ENCODE assay signal across 20 cellular contexts in the genomic region with DNA sequence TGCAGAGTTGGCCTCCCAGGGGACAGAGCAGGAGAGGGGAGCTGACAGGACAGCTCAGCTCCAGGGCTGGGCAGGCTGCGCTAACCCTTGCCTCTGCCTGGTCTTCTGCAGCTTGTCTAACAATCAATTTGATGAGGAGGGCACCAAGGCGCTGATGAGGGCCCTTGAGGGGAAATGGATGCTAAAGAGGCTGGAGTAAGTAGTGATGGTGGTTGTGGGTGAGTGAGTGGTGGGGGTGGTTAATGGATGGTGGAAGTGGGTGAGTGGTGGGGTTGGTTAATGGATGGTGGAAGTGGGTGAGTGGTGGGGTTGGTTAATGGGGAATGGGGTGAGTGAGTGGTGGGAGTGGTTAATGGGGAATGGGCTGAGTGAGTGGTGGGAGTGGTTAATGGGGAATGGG. TPM values are rescaled to one million over a fixed set of nuclear protein-coding genes. Genes with fewer than 3 reads are reported as not detected.
A peak's percentile ranks its signal among the peaks of the same experiment; 100 is the strongest.
DNase-seq lines count a peak whose midpoint lies in the region; ATAC-seq, FAIRE-seq and TF ChIP-seq lines count a peak whose summit lies in the region.
"Had no signal": no experiment of that assay in that cellular context is flagged by ENCODE, and none has a peak within 500 bp of the region (broad histone marks: within the 10 kb centered on the region; RNA-seq: fewer than 3 reads in every experiment).

No MANE protein-coding gene starts in this region.

- peak overlapping the region; percentile 29; the same call in 1 of the 2 replicates for H4K8ac ChIP-seq in H1 (ENCODE audit: extremely low read depth, insufficient read depth, low read length)

- H3K18ac ChIP-seq in H1 (ENCODE audit: extremely low read depth, low read length) = no peak overlapping the region

- no peak overlapping the region for H4K5ac ChIP-seq in H1 (ENCODE audit: insufficient read length, low read depth, low read length)

- POLR2A ChIA-PET in activated CD4-positive, alpha-beta memory T cell treated with anti-CD3 and anti-CD28 coated beads, Interleukin-2, amount 10 ng/mL, durations not matched to agents 7 days and 5 days (lab: Charles Lee) = interaction anchor here (0.7 to 1.8 kb wide), 5 partner anchors 9 to 84 kb away, joined by 3 to 9 read pairs (median 4); a partner anchor contains a TSS
- POLR2A ChIA-PET in H1 (lab: Charles Lee; ENCODE audit: partially characterized antibody) = interaction anchor here (1.1 kb wide), 1 partner anchor 7 kb away, joined by 3 read pairs; no protein-coding TSS in a partner anchor

- no peaks in the 10 kb centered on the region for H3K9me3 Mint-ChIP-seq in stimulated activated naive CD8-positive, alpha-beta T cell treated with anti-CD3 and anti-CD28 coated beads, Interleukin-15, Interleukin-2, amounts not matched to agents 100 ng/mL and 50 ng/mL, for 24 hours
- no peaks in the 10 kb centered on the region for H3K9me3 Mint-ChIP-seq in activated CD4-positive, alpha-beta memory T cell treated with anti-CD3 and anti-CD28 coated beads, Interleukin-2, amount 10 ng/mL, durations not matched to agents 7 days and 5 days
- H3K9me3 Mint-ChIP-seq: H9 had no signal

- no peak overlapping the region for H3K56ac ChIP-seq in H1 (replicated peaks; ENCODE audit: insufficient read length, low read depth, low read length)

- H3K14ac ChIP-seq in H1 (ENCODE audit: insufficient read length) = no peak overlapping the region

- 91% methylated on average over 2 of the region's 2 CpGs; no CpG with 5 or more reads in 1 of the 2 experiments for WGBS in H1 (ENCODE audit: extremely low coverage in 1 of 2, insufficient coverage in 1 of 2, insufficient read length in 1 of 2, insufficient replicate concordance in 2 of 2, low coverage in 1 of 2, low lambda C conversion rate in 2 of 2, missing lambda C conversion rate in 1 of 2), 2 experiments
- WGBS in testis, 2 donors = 95 to 97% methylated on average over 2 of the region's 2 CpGs

- H3K4me1 ChIP-seq in H1 (replicated peaks in 1 of 4; ENCODE audit: control insufficient read depth in 3 of 4, insufficient read depth in 4 of 4, low read length in 3 of 4) (peaks cover 0 to 3% (median 0%) of the 10 kb centered on the region in 4 experiments; a peak in 1 of 7 replicates), testis (no peaks in the 10 kb centered on the region)

- 0 out of 2 replicates have a peak overlapping the region, but pooled peaks have one; percentile 24 for H2BK5ac ChIP-seq in H1 (ENCODE audit: low read depth, low read length)

- TF ChIP-seq POLR2A in H1 (IDR thresholded peaks at IDR 0.05; ENCODE audit: control extremely low read depth in 1 of 2, low read depth in 2 of 2, low read length in 2 of 2) = no peak
- no peak for TF ChIP-seq POLR2A in testis (IDR thresholded peaks at IDR 0.05)

- H2BK120ac ChIP-seq in H1 (replicated peaks; ENCODE audit: low read depth, low read length) = no peak overlapping the region

- CTCF ChIA-PET in activated CD4-positive, alpha-beta memory T cell treated with anti-CD3 and anti-CD28 coated beads, Interleukin-2, amount 10 ng/mL, durations not matched to agents 7 days and 5 days (lab: Charles Lee) = no interaction called here
- CTCF ChIA-PET in H1 (lab: Charles Lee; ENCODE audit: partially characterized antibody) = interaction anchor here (0.7 to 1.4 kb wide), 4 partner anchors 10 to 22 kb away, joined by 3 to 6 read pairs (median 4); a partner anchor contains a TSS

- no peak overlapping the region for H2AFZ ChIP-seq in H1 (ENCODE audit: low read length)
- H2AFZ ChIP-seq: hepatocyte had no signal

- DNase-seq in stimulated activated naive CD8-positive, alpha-beta T cell treated with anti-CD3 and anti-CD28 coated beads, Interleukin-15, Interleukin-2, amounts not matched to agents 100 U/mL and 50 U/mL, for 24 hours = no peak
- no peak for DNase-seq in activated CD4-positive, alpha-beta memory T cell treated with anti-CD3 and anti-CD28 coated beads, Interleukin-2, amount 10 ng/mL, durations not matched to agents 7 days and 5 days
- DNase-seq in H1 (ENCODE audit: low read depth in 1 of 2, low spot score in 2 of 2) = no peak
- no peak for DNase-seq in testis
- no peak for DNase-seq in NCI-H2171 treated with DMSO at 0.1 percent for 48 hours (lab: John Stamatoyannopoulos, UW)
- DNase-seq: erythroblast; foreskin melanocyte; GF-D8; H9; IMR-90; mucosa of descending colon; NCI-H2171; NCI-H524 treated with DMSO at 0.1 percent for 48 hours; stimulated activated CD4-positive, alpha-beta T cell treated with anti-CD3 and anti-CD28 coated beads, Interleukin-1b, Interleukin-23, amount 100 ng/mL, for 48 hours; stimulated activated naive CD4-positive, alpha-beta T cell had no signal

- H3K4me1 Mint-ChIP-seq in stimulated activated naive CD8-positive, alpha-beta T cell treated with anti-CD3 and anti-CD28 coated beads, Interleukin-15, Interleukin-2, amounts not matched to agents 100 ng/mL and 50 ng/mL, for 24 hours (ENCODE audit: low read depth) = peaks cover 32% of the 10 kb centered on the region
- H3K4me1 Mint-ChIP-seq in activated CD4-positive, alpha-beta memory T cell treated with anti-CD3 and anti-CD28 coated beads, Interleukin-2, amount 10 ng/mL, durations not matched to agents 7 days and 5 days = peaks cover 28% of the 10 kb centered on the region

- H3K23ac ChIP-seq in H1 (ENCODE audit: insufficient read length) = no peak overlapping the region

- no peak for FAIRE-seq in H1 (lab: Jason Lieb, UNC)

- no peak overlapping the region for H3K9ac ChIP-seq in H1 (replicated peaks in 1 of 4; ENCODE audit: extremely low read depth in 1 of 4, low read depth in 3 of 4, low read length in 3 of 4)

- no peak overlapping the region for H3K4ac ChIP-seq in H1 (replicated peaks; ENCODE audit: insufficient read length, low read depth, low read length)

- ATAC-seq in stimulated activated naive CD8-positive, alpha-beta T cell treated with anti-CD3 and anti-CD28 coated beads, Interleukin-15, Interleukin-2, amounts not matched to agents 100 U/mL and 50 U/mL, for 24 hours = no peak
- ATAC-seq in GM19023 (IDR thresholded peaks at IDR 0.05; ENCODE audit: unreplicated experiment) = no peak
- ATAC-seq: mucosa of descending colon had no signal

- H3K27ac Mint-ChIP-seq in stimulated activated naive CD8-positive, alpha-beta T cell treated with anti-CD3 and anti-CD28 coated beads, Interleukin-15, Interleukin-2, amounts not matched to agents 100 ng/mL and 50 ng/mL, for 24 hours = peak overlapping the region; percentile 87
- H3K27ac Mint-ChIP-seq in activated CD4-positive, alpha-beta memory T cell treated with anti-CD3 and anti-CD28 coated beads, Interleukin-2, amount 10 ng/mL, durations not matched to agents 7 days and 5 days = peak overlapping the region; percentile 59
- H3K27ac Mint-ChIP-seq: H9 had no signal

- no peaks in the 10 kb centered on the region for H3K79me2 ChIP-seq in H1 (ENCODE audit: control insufficient read depth in 1 of 2, insufficient read depth in 2 of 2, low read length in 2 of 2)
- H3K79me2 ChIP-seq: hepatocyte had no signal

- H3K27me3 ChIP-seq in H1 (replicated peaks in 1 of 4; ENCODE audit: control insufficient read depth in 3 of 4, extremely low read depth in 1 of 4, insufficient read depth in 3 of 4, low read length in 3 of 4) (no peaks in the 10 kb centered on the region), testis (no peaks in the 10 kb centered on the region)
- H3K27me3 ChIP-seq: hepatocyte, tibial nerve had no signal

- no peak for TF ChIP-seq CTCF in H1 (IDR thresholded peaks at IDR 0.05; ENCODE audit: control extremely low read depth in 1 of 3, insufficient read depth in 1 of 3, low read depth in 1 of 3, low read length in 3 of 3)
- TF ChIP-seq CTCF in testis (IDR thresholded peaks at IDR 0.05) = no peak

- intact Hi-C loops in testis (cut with DNase I; ENCODE audit: low total_unique reads) = no loop called here

- no peak overlapping the region for H3K4me3 Mint-ChIP-seq in stimulated activated naive CD8-positive, alpha-beta T cell treated with anti-CD3 and anti-CD28 coated beads, Interleukin-15, Interleukin-2, amounts not matched to agents 100 ng/mL and 50 ng/mL, for 24 hours
- H3K4me3 Mint-ChIP-seq in activated CD4-positive, alpha-beta memory T cell treated with anti-CD3 and anti-CD28 coated beads, Interleukin-2, amount 10 ng/mL, durations not matched to agents 7 days and 5 days = no peak overlapping the region
- H3K4me3 Mint-ChIP-seq: H9 had no signal

- H3K23me2 ChIP-seq in H1 (ENCODE audit: low read depth, low read length) = peaks cover 16% of the 10 kb centered on the region; the same call in 1 of the 2 replicates

- H2BK15ac ChIP-seq in H1 (ENCODE audit: low read length) = no peak overlapping the region

- H3K27me3 Mint-ChIP-seq in stimulated activated naive CD8-positive, alpha-beta T cell treated with anti-CD3 and anti-CD28 coated beads, Interleukin-15, Interleukin-2, amounts not matched to agents 100 ng/mL and 50 ng/mL, for 24 hours = no peaks in the 10 kb centered on the region
- H3K27me3 Mint-ChIP-seq in activated CD4-positive, alpha-beta memory T cell treated with anti-CD3 and anti-CD28 coated beads, Interleukin-2, amount 10 ng/mL, durations not matched to agents 7 days and 5 days = no peaks in the 10 kb centered on the region

- H4K91ac ChIP-seq in H1 (replicated peaks; ENCODE audit: insufficient read length, low read length) = no peak overlapping the region

- TF ChIP-seq EP300 in H1 (IDR thresholded peaks at IDR 0.05; ENCODE audit: borderline replicate concordance in 1 of 2, low read depth in 2 of 2, low read length in 2 of 2) = no peak

- H3K9me3 ChIP-seq in H1 (ENCODE audit: insufficient read depth in 2 of 2, low read depth in 1 of 2, low read length in 1 of 2) = no peaks in the 10 kb centered on the region
- H3K9me3 ChIP-seq in testis = no peaks in the 10 kb centered on the region
- H3K9me3 ChIP-seq: mucosa of descending colon, tibial nerve had no signal

- H3K4me3 ChIP-seq in H1 (ENCODE audit: extremely low read depth in 1 of 4, insufficient read depth in 2 of 4, low read depth in 3 of 4, low read length in 4 of 4) = no peak overlapping the region
- no peak overlapping the region for H3K4me3 ChIP-seq in testis
- H3K4me3 ChIP-seq: hepatocyte, mucosa of descending colon, SK-N-MC, tibial nerve had no signal

- H2AK5ac ChIP-seq in H1 (ENCODE audit: low read depth, low read length) = no peak overlapping the region

- no peaks in the 10 kb centered on the region for H3K36me3 ChIP-seq in H1 (ENCODE audit: control insufficient read depth in 2 of 4, insufficient read depth in 4 of 4, low read length in 3 of 4)
- no peaks in the 10 kb centered on the region for H3K36me3 ChIP-seq in testis (ENCODE audit: low read depth, missing control alignments)

- H3K4me2 ChIP-seq in H1 (ENCODE audit: insufficient read depth in 1 of 2, low read depth in 2 of 2, low read length in 2 of 2) = no peak overlapping the region
- H3K4me2 ChIP-seq: hepatocyte had no signal

- no peak overlapping the region for H2BK20ac ChIP-seq in H1 (ENCODE audit: low read length)

- TF ChIP-seq RAD21 in H1 (IDR thresholded peaks at IDR 0.05 in 1 of 2, conservative IDR thresholded peaks at IDR 0.05 in 1 of 2; ENCODE audit: low read depth in 2 of 2, low read length in 2 of 2) = no peak

- no peak overlapping the region for H3K27ac ChIP-seq in H1 (ENCODE audit: low read depth, low read length)
- no peak overlapping the region for H3K27ac ChIP-seq in testis
- H3K27ac ChIP-seq: hepatocyte, SK-N-MC, tibial nerve had no signal

- H4K20me1 ChIP-seq in H1 (replicated peaks in 1 of 2; ENCODE audit: control insufficient read depth in 1 of 2, insufficient read depth in 2 of 2, low read length in 2 of 2) = no peaks in the 10 kb centered on the region

- peaks cover 52% of the 10 kb centered on the region for H3K36me3 Mint-ChIP-seq in stimulated activated naive CD8-positive, alpha-beta T cell treated with anti-CD3 and anti-CD28 coated beads, Interleukin-15, Interleukin-2, amounts not matched to agents 100 ng/mL and 50 ng/mL, for 24 hours (ENCODE audit: low read depth)
- H3K36me3 Mint-ChIP-seq in activated CD4-positive, alpha-beta memory T cell treated with anti-CD3 and anti-CD28 coated beads, Interleukin-2, amount 10 ng/mL, durations not matched to agents 7 days and 5 days (ENCODE audit: low read depth) = peaks cover 76% of the 10 kb centered on the region

- no peaks in the 10 kb centered on the region for H3K79me1 ChIP-seq in H1 (ENCODE audit: low read depth, low read length)

- no peak overlapping the region for H2BK12ac ChIP-seq in H1 (ENCODE audit: low read depth, low read length)

RNA-seq across cellular contexts. Expression of a gene that starts 22.0 kb away (rescaled TPM):
- total RNA-seq in activated CD4-positive, alpha-beta memory T cell treated with anti-CD3 and anti-CD28 coated beads, Interleukin-2, amount 10 ng/mL, durations not matched to agents 7 days and 5 days = 1 to 10 TPM; 4.6 to 4.8 TPM
- total RNA-seq in H1 (2021; fragmentation: NEBNext Ultra II Directional; extraction: Animal tissue kit (Norgen Biotek cat#: 25700)) = 10.6 and 11.6 TPM in 2 replicates
- polyA plus RNA-seq in H1 (2011; rRNA removed) (38.0 and 39.5 TPM in 2 replicates), testis (ENCODE audit: insufficient read depth, low read depth, low replicate concordance) (51.8 TPM)
- 23.2 TPM for polyA plus RNA-seq in H1 (2011; cell fraction: cytosol; rRNA removed)
- 22.3 TPM for polyA plus RNA-seq in H1 (2011; cell fraction: nucleus; rRNA removed)
- polyA plus RNA-seq in H1 (2012, experiment 1 of 2) = 11.1 to 18.8 TPM (median 16.3 TPM) in 4 replicates
- polyA plus RNA-seq in H1 (2012, experiment 2 of 2) = 20.5 TPM
- 26.2 TPM for polyA plus RNA-seq in H1 (2013, experiment 1 of 2)
- 24.6 TPM for polyA plus RNA-seq in H1 (2013, experiment 2 of 2)
- 16.1 and 18.7 TPM in 2 replicates for polyA minus RNA-seq in H1 (2011; rRNA and poly(A)+ RNA removed)
- 11.2 TPM for polyA minus RNA-seq in H1 (2011; cell fraction: cytosol; rRNA and poly(A)+ RNA removed)
- 9.8 TPM for polyA minus RNA-seq in H1 (2011; cell fraction: nucleus; rRNA and poly(A)+ RNA removed)
- 10 to 100 TPM; 18.3 to 25.2 TPM for total RNA-seq in testis
